1 cellular context compared by ENCODE assay signal in genomic region chr9:37119907-37120839, GRCh38.
TF ChIP-seq lines count a peak whose summit lies in the region.

Gene ZCCHC7, plus strand, starts transcription at chr9:37120574.

TF ChIP-seq in K562, 482 proteins besides CTCF, POLR2A, EP300 and RAD21 (continued from another document and continues in another):
- TF ChIP-seq ZNF224 (CRISPR knock-in tag; IDR thresholded peaks at IDR 0.05) (peak; percentile 97), SMC3 (conservative IDR thresholded peaks at IDR 0.05; ENCODE audit: insufficient read depth, low read depth, low read length) (no peak), PPARD (CRISPR knock-in tag; IDR thresholded peaks at IDR 0.05) (no peak), ZNF263 (CRISPR knock-in tag; IDR thresholded peaks at IDR 0.05; ENCODE audit: borderline replicate concordance) (peak; percentile 85), PURB (CRISPR knock-in tag; IDR thresholded peaks at IDR 0.05; ENCODE audit: low read depth) (no peak), ZKSCAN1 (IDR thresholded peaks at IDR 0.05; ENCODE audit: low read depth, low read length) (peak; percentile 64; the same call in 1 of the 2 replicates), CHD2 (IDR thresholded peaks at IDR 0.05; ENCODE audit: low read depth, low read length) (peak; percentile 47; the same call in 1 of the 2 replicates), E2F8 (IDR thresholded peaks at IDR 0.05; ENCODE audit: low read depth, partially characterized antibody) (peak; percentile 65), ZNF444 (CRISPR knock-in tag; IDR thresholded peaks at IDR 0.05) (no peak), HOMEZ (CRISPR knock-in tag; IDR thresholded peaks at IDR 0.05) (0 out of 2 replicates have a peak, but pooled peaks have one; percentile 29), SUPT5H (IDR thresholded peaks at IDR 0.05) (peak; percentile 95), BRF1 (IDR thresholded peaks at IDR 0.05; ENCODE audit: borderline replicate concordance, extremely low read depth, insufficient read length) (no peak), CCNT2 (IDR thresholded peaks at IDR 0.05; ENCODE audit: borderline replicate concordance, extremely low read depth, insufficient read length, low read depth, low read length) (peak; percentile 55), ARNT (IDR thresholded peaks at IDR 0.05) (peak; percentile 52 to 92; a peak in 1 of 4 replicates), BRCA1 (IDR thresholded peaks at IDR 0.05) (no peak), BRCA1 (CRISPR knock-in tag; IDR thresholded peaks at IDR 0.05) (peak; percentile 99), ZNF75A (CRISPR knock-in tag; IDR thresholded peaks at IDR 0.05) (no peak), MECOM (CRISPR knock-in tag; IDR thresholded peaks at IDR 0.05) (peak; percentile 93), FOXK1 (CRISPR knock-in tag; IDR thresholded peaks at IDR 0.05; ENCODE audit: borderline replicate concordance) (peak; percentile 99), BRD4 (IDR thresholded peaks at IDR 0.05) (peak; percentile 96), ZNF24 (IDR thresholded peaks at IDR 0.05) (peak; percentile 74), POLR2H (tag; IDR thresholded peaks at IDR 0.05; ENCODE audit: low read depth) (peak; percentile 47; the same call in 1 of the 2 replicates), XRCC5 (IDR thresholded peaks at IDR 0.05; ENCODE audit: low read depth, low read length) (no peak), MCM2 (IDR thresholded peaks at IDR 0.05; ENCODE audit: low read depth) (no peak), CBFA2T2 (conservative IDR thresholded peaks at IDR 0.05) (peak; percentile 40), SRF (CRISPR knock-in tag; IDR thresholded peaks at IDR 0.05) (peak in 1 of 2 experiments; percentile 76; a peak in 2 of 4 replicates), DDX20 (tag; IDR thresholded peaks at IDR 0.05; ENCODE audit: low read depth) (peak; percentile 50), NCOA1 (IDR thresholded peaks at IDR 0.05; ENCODE audit: low read depth) (peak; percentile 73), PRMT5 (CRISPR knock-in tag; IDR thresholded peaks at IDR 0.05) (peak; percentile 85; the same call in 1 of the 2 replicates), RBM15 (IDR thresholded peaks at IDR 0.05; ENCODE audit: insufficient read depth, low read length) (no peak), CREB5 (CRISPR knock-in tag; IDR thresholded peaks at IDR 0.05) (no peak), ZNF212 (CRISPR knock-in tag; IDR thresholded peaks at IDR 0.05) (peak; percentile 10), EHMT2 (IDR thresholded peaks at IDR 0.05) (peak; percentile 72; the same call in 1 of the 2 replicates), ZNF764 (CRISPR knock-in tag; IDR thresholded peaks at IDR 0.05; ENCODE audit: low read depth) (peak; percentile 39; the same call in 1 of the 2 replicates), HEY1 (CRISPR knock-in tag; IDR thresholded peaks at IDR 0.05; ENCODE audit: borderline replicate concordance) (no peak), ZNF395 (CRISPR knock-in tag; IDR thresholded peaks at IDR 0.05) (peak; percentile 93; the same call in 1 of the 2 replicates), TRIM28 (IDR thresholded peaks at IDR 0.05) (peak; percentile 89), RBM22 (IDR thresholded peaks at IDR 0.05; ENCODE audit: low read depth, low read length, poor library complexity, severe bottlenecking) (peak; percentile 95), EZH2 (IDR thresholded peaks at IDR 0.05; ENCODE audit: borderline replicate concordance, low read depth, low read length) (no peak), ZBTB7A (IDR thresholded peaks at IDR 0.05; ENCODE audit: borderline replicate concordance, control insufficient read depth, low read depth, low read length) (peak; percentile 89; the same call in 1 of the 2 replicates), NR2C1 (IDR thresholded peaks at IDR 0.05) (peak; percentile 92), NR2C1 (tag; IDR thresholded peaks at IDR 0.05) (peak; percentile 96), ZBTB17 (CRISPR knock-in tag; IDR thresholded peaks at IDR 0.05) (peak; percentile 86), MEF2D (tag; conservative IDR thresholded peaks at IDR 0.05; ENCODE audit: low read depth) (peak; percentile 87), CLOCK (CRISPR knock-in tag; IDR thresholded peaks at IDR 0.05; ENCODE audit: borderline replicate concordance) (no peak; the same call in 1 of the 2 replicates), E4F1 (CRISPR knock-in tag; IDR thresholded peaks at IDR 0.05; ENCODE audit: borderline replicate concordance) (no peak), ETV1 (tag; conservative IDR thresholded peaks at IDR 0.05; ENCODE audit: low read depth) (peak; percentile 83), PHB (CRISPR knock-in tag; IDR thresholded peaks at IDR 0.05) (no peak), FOXP4 (CRISPR knock-in tag; IDR thresholded peaks at IDR 0.05; ENCODE audit: borderline replicate concordance) (peak; percentile 98), MXI1 (IDR thresholded peaks at IDR 0.05; ENCODE audit: low read depth, low read length) (peak; percentile 30), FOXJ2 (tag; IDR thresholded peaks at IDR 0.05) (peak; percentile 92), ZZZ3 (IDR thresholded peaks at IDR 0.05) (no peak), MLLT1 (IDR thresholded peaks at IDR 0.05) (peak; percentile 73 to 78; a peak in 3 of 4 replicates), SIN3A (IDR thresholded peaks at IDR 0.05; ENCODE audit: borderline replicate concordance in 2 of 2, control insufficient read depth in 1 of 2, low read depth in 2 of 2, low read length in 2 of 2) (peak; percentile 17 to 86; a peak in 3 of 4 replicates), ZNF282 (CRISPR knock-in tag; IDR thresholded peaks at IDR 0.05) (peak; percentile 100), GTF2F1 (IDR thresholded peaks at IDR 0.05; ENCODE audit: low read depth, low read length) (peak; percentile 69; the same call in 1 of the 2 replicates)
